14 cellular contexts compared by ENCODE assay signal in genomic region chr7:92682767-92683539, GRCh38.
A peak's percentile ranks its signal among the peaks of the same experiment; 100 is the strongest.
DNase-seq lines count a peak whose midpoint lies in the region; ATAC-seq and TF ChIP-seq lines count a peak whose summit lies in the region.
"Had no signal": no experiment of that assay in that cellular context is flagged by ENCODE, and none has a peak within 500 bp of the region (broad histone marks: within the 10 kb centered on the region; RNA-seq: fewer than 3 reads in every experiment).

No MANE protein-coding gene starts in this region.

- H3K4me1 ChIP-seq in CD8-positive, alpha-beta memory T cell (ENCODE audit: insufficient read depth, low read length): peaks cover 68% of the 10 kb centered on the region
- peaks cover 32 to 54% of the 10 kb centered on the region in 2 donors for H3K4me1 ChIP-seq in naive thymus-derived CD4-positive, alpha-beta T cell (ENCODE audit: control insufficient read depth in 2 of 2, insufficient read depth in 2 of 2, low read length in 2 of 2)
- no peaks in the 10 kb centered on the region; the same call in 1 of the 2 replicates for H3K4me1 ChIP-seq in BE2C

- TF ChIP-seq CTCF in cardiac fibroblast (IDR thresholded peaks at IDR 0.05; ENCODE audit: low read depth, low read length) (no peak), BE2C (IDR thresholded peaks at IDR 0.05; ENCODE audit: low read depth, low read length) (no peak)

- H3K27ac ChIP-seq in CD8-positive, alpha-beta memory T cell (ENCODE audit: low read depth, low read length): peak overlapping the region; percentile 0
- peak overlapping the region; percentile 70 for H3K27ac ChIP-seq in naive thymus-derived CD4-positive, alpha-beta T cell (ENCODE audit: low read depth, low read length)
- H3K27ac ChIP-seq: C4-2B had no signal

- peak in 2 of 5 donors; percentile 10 to 53 for DNase-seq in CD8-positive, alpha-beta memory T cell
- DNase-seq in NCI-H146 treated with DMSO at 0.1 percent for 48 hours (lab: John Stamatoyannopoulos, UW; ENCODE audit: unreplicated experiment) (peak; percentile 6), cardiac fibroblast (ENCODE audit: low read depth in 2 of 2) (peak; percentile 38 to 67), BE2C (no peak), NCI-H2081 treated with DMSO at 0.1 percent for 48 hours (lab: John Stamatoyannopoulos, UW) (no peak), iPS-NIHi11 (ENCODE audit: low spot score) (no peak)
- DNase-seq in naive thymus-derived CD4-positive, alpha-beta T cell: peak in 7 of 9 donors; percentile 20 to 62 (median 46)
- DNase-seq in stimulated activated CD8-positive, alpha-beta memory T cell treated with anti-CD3 and anti-CD28 coated beads, Interleukin-4, amount 100 ng/mL, for 48 hours: no peak
- DNase-seq: H7, kidney glomerular epithelial cell, NCI-H446, nucleus accumbens had no signal

- intact Hi-C loops in naive thymus-derived CD4-positive, alpha-beta T cell (cut with micrococcal nuclease): loop anchor here (1.0 to 5.0 kb wide), 3 partner anchors 8 to 434 kb away; partner anchors contain the start of genes SAMD9 (in 2 of the 2), PEX1 (in 1 of the 2) and RBM48 (in 1 of the 2)

- peak overlapping the region in 5 of 7 donors; percentile 12 to 59 (median 17) for H3K4me3 Mint-ChIP-seq in CD8-positive, alpha-beta memory T cell
- peak overlapping the region; percentile 22 to 66 (median 58) for H3K4me3 Mint-ChIP-seq in naive thymus-derived CD4-positive, alpha-beta T cell
- H3K4me3 Mint-ChIP-seq: WTC11 had no signal

- peak; percentile 70 for ATAC-seq in naive thymus-derived CD4-positive, alpha-beta T cell
- ATAC-seq: WTC11 had no signal

- no peaks in the 10 kb centered on the region for H3K9me3 ChIP-seq in CD8-positive, alpha-beta memory T cell (ENCODE audit: low read length)
- H3K9me3 ChIP-seq in naive thymus-derived CD4-positive, alpha-beta T cell (ENCODE audit: control insufficient read depth in 2 of 3, low read length in 3 of 3): no peaks in the 10 kb centered on the region
- no peaks in the 10 kb centered on the region for H3K9me3 ChIP-seq in BE2C

- H3K4me1 Mint-ChIP-seq in CD8-positive, alpha-beta memory T cell: peaks cover 66 to 86% (median 82%) of the 10 kb centered on the region in 3 donors
- peaks cover 51 to 90% (median 86%) of the 10 kb centered on the region in 7 donors for H3K4me1 Mint-ChIP-seq in naive thymus-derived CD4-positive, alpha-beta T cell

- no peaks in the 10 kb centered on the region for H3K36me3 ChIP-seq in CD8-positive, alpha-beta memory T cell (ENCODE audit: insufficient read depth, low read length)
- no peaks in the 10 kb centered on the region for H3K36me3 ChIP-seq in naive thymus-derived CD4-positive, alpha-beta T cell (ENCODE audit: control insufficient read depth in 2 of 3, insufficient read depth in 3 of 3, low read length in 3 of 3)
- no peaks in the 10 kb centered on the region for H3K36me3 ChIP-seq in BE2C

- H3K27me3 ChIP-seq in CD8-positive, alpha-beta memory T cell (ENCODE audit: insufficient read depth, low read length, poor library complexity, severe bottlenecking): no peaks in the 10 kb centered on the region
- H3K27me3 ChIP-seq in naive thymus-derived CD4-positive, alpha-beta T cell (ENCODE audit: control insufficient read depth in 2 of 2, insufficient read depth in 2 of 2, low read length in 2 of 2): no peaks in the 10 kb centered on the region
- H3K27me3 ChIP-seq in BE2C: no peaks in the 10 kb centered on the region

- H3K9me3 Mint-ChIP-seq in CD8-positive, alpha-beta memory T cell: no peaks in the 10 kb centered on the region
- H3K9me3 Mint-ChIP-seq in naive thymus-derived CD4-positive, alpha-beta T cell: peaks cover 0 to 22% (median 0%) of the 10 kb centered on the region in 11 donors
- H3K9me3 Mint-ChIP-seq: WTC11 had no signal

- POLR2A ChIA-PET in CD8-positive, alpha-beta memory T cell (lab: Charles Lee): no interaction called here
- POLR2A ChIA-PET in naive thymus-derived CD4-positive, alpha-beta T cell (lab: Charles Lee): interaction anchor here (2.8 kb wide), 1 partner anchor 150 kb away, joined by 12 read pairs; no protein-coding TSS in a partner anchor

- CTCF ChIA-PET in CD8-positive, alpha-beta memory T cell (lab: Charles Lee): interaction anchor here (1.5 kb wide), 1 partner anchor 150 kb away, joined by 6 read pairs; no protein-coding TSS in a partner anchor
- CTCF ChIA-PET in naive thymus-derived CD4-positive, alpha-beta T cell (lab: Charles Lee): no interaction called here

- peak overlapping the region; percentile 26 for H3K4me3 ChIP-seq in CD8-positive, alpha-beta memory T cell (ENCODE audit: low read length)
- H3K4me3 ChIP-seq in cardiac fibroblast (replicated peaks in 1 of 2; ENCODE audit: low read depth in 2 of 2, low read length in 2 of 2) (no peak overlapping the region), BE2C (ENCODE audit: low read depth, low read length) (no peak overlapping the region)
- H3K4me3 ChIP-seq in naive thymus-derived CD4-positive, alpha-beta T cell (ENCODE audit: low read length): no peak overlapping the region

- H3K36me3 Mint-ChIP-seq in CD8-positive, alpha-beta memory T cell: peaks cover 0 to 3% (median 2%) of the 10 kb centered on the region in 3 donors
- H3K36me3 Mint-ChIP-seq in naive thymus-derived CD4-positive, alpha-beta T cell: peaks cover 0 to 58% (median 11%) of the 10 kb centered on the region in 5 donors
- H3K36me3 Mint-ChIP-seq: WTC11 had no signal

- H3K27me3 Mint-ChIP-seq in CD8-positive, alpha-beta memory T cell: no peaks in the 10 kb centered on the region
- no peaks in the 10 kb centered on the region for H3K27me3 Mint-ChIP-seq in naive thymus-derived CD4-positive, alpha-beta T cell

- H3K27ac Mint-ChIP-seq in CD8-positive, alpha-beta memory T cell: peak overlapping the region; percentile 19 to 86 (median 62)
- peak overlapping the region; percentile 73 to 93 (median 83) for H3K27ac Mint-ChIP-seq in naive thymus-derived CD4-positive, alpha-beta T cell
- H3K27ac Mint-ChIP-seq: WTC11 had no signal

Comparison
In these comparisons a context has a peak if more than half of its experiments do, and no peak if none do; other contexts are left out.
1. DNase-seq: peak in NCI-H146 treated with DMSO at 0.1 percent for 48 hours (single experiment), cardiac fibroblast (2 of 2) and naive thymus-derived CD4-positive, alpha-beta T cell (7 of 9); none in BE2C (single experiment), NCI-H2081 treated with DMSO at 0.1 percent for 48 hours (single experiment), iPS-NIHi11 (single experiment) and stimulated activated CD8-positive, alpha-beta memory T cell treated with anti-CD3 and anti-CD28 coated beads, Interleukin-4, amount 100 ng/mL, for 48 hours (single experiment).